1 cellular context compared by ENCODE assay signal in the genomic region with DNA sequence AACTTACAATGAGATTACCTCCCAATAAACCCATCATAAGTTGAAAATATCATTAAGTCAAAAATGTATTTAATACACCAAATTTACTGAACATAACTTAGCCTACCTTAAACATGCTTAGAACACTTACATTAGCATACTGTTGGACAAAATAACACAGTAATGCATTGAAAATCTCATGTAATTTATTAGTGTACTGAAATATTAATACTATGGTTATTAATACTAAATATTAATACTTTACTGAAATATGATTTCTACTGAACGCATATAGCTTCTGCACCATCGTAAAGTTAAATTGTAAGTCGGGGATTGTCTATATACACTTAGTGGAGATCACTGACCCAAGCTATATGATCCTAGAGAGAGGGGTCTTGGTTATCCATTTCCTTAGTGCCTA.
TF ChIP-seq lines count a peak whose summit lies in the region.

No MANE protein-coding gene starts in this region.

TF ChIP-seq in WTC11, 78 proteins besides CTCF, POLR2A, EP300 and RAD21 (continued from another document):
- TF ChIP-seq, protein P1, sequence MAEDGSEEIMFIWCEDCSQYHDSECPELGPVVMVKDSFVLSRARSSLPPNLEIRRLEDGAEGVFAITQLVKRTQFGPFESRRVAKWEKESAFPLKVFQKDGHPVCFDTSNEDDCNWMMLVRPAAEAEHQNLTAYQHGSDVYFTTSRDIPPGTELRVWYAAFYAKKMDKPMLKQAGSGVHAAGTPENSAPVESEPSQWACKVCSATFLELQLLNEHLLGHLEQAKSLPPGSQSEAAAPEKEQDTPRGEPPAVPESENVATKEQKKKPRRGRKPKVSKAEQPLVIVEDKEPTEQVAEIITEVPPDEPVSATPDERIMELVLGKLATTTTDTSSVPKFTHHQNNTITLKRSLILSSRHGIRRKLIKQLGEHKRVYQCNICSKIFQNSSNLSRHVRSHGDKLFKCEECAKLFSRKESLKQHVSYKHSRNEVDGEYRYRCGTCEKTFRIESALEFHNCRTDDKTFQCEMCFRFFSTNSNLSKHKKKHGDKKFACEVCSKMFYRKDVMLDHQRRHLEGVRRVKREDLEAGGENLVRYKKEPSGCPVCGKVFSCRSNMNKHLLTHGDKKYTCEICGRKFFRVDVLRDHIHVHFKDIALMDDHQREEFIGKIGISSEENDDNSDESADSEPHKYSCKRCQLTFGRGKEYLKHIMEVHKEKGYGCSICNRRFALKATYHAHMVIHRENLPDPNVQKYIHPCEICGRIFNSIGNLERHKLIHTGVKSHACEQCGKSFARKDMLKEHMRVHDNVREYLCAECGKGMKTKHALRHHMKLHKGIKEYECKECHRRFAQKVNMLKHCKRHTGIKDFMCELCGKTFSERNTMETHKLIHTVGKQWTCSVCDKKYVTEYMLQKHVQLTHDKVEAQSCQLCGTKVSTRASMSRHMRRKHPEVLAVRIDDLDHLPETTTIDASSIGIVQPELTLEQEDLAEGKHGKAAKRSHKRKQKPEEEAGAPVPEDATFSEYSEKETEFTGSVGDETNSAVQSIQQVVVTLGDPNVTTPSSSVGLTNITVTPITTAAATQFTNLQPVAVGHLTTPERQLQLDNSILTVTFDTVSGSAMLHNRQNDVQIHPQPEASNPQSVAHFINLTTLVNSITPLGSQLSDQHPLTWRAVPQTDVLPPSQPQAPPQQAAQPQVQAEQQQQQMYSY (CRISPR knock-in tag; IDR thresholded peaks at IDR 0.05) = no peak
- TF ChIP-seq ZNF232 (CRISPR knock-in tag; IDR thresholded peaks at IDR 0.05) (no peak), NR3C1 (CRISPR knock-in tag; conservative IDR thresholded peaks at IDR 0.05; ENCODE audit: low read depth) (no peak), ZNF263 (CRISPR knock-in tag; IDR thresholded peaks at IDR 0.05; ENCODE audit: low read depth) (no peak)
- TF ChIP-seq, protein P2, sequence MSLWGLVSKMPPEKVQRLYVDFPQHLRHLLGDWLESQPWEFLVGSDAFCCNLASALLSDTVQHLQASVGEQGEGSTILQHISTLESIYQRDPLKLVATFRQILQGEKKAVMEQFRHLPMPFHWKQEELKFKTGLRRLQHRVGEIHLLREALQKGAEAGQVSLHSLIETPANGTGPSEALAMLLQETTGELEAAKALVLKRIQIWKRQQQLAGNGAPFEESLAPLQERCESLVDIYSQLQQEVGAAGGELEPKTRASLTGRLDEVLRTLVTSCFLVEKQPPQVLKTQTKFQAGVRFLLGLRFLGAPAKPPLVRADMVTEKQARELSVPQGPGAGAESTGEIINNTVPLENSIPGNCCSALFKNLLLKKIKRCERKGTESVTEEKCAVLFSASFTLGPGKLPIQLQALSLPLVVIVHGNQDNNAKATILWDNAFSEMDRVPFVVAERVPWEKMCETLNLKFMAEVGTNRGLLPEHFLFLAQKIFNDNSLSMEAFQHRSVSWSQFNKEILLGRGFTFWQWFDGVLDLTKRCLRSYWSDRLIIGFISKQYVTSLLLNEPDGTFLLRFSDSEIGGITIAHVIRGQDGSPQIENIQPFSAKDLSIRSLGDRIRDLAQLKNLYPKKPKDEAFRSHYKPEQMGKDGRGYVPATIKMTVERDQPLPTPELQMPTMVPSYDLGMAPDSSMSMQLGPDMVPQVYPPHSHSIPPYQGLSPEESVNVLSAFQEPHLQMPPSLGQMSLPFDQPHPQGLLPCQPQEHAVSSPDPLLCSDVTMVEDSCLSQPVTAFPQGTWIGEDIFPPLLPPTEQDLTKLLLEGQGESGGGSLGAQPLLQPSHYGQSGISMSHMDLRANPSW (CRISPR knock-in tag; conservative IDR thresholded peaks at IDR 0.05; ENCODE audit: low read depth) = no peak
- TF ChIP-seq, protein P3, sequence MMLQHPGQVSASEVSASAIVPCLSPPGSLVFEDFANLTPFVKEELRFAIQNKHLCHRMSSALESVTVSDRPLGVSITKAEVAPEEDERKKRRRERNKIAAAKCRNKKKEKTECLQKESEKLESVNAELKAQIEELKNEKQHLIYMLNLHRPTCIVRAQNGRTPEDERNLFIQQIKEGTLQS (CRISPR knock-in tag; conservative IDR thresholded peaks at IDR 0.05) = no peak
